2 cellular contexts compared by ENCODE assay signal in the genomic region with DNA sequence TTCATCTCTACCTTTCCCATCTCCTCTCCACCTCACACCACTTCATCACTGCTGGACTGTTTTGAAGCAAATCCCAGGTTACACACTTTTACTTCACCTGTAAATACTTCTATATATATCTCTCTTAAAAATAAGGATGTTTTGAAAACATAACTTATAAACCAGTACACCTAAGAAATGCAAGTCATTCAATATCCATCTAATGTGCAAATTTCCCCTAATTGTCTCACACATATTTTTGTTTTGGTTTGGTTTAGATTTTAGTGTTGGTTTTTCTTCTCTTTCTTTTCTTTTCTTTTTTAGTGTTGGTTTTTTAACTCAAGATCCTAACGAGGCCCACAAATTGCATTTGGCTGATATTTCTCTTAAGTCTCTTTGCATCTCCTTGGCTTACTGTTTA.
A peak's percentile ranks its signal among the peaks of the same experiment; 100 is the strongest.
TF ChIP-seq lines count a peak whose summit lies in the region.

No MANE protein-coding gene starts in this region.

TF ChIP-seq in A549, 52 proteins besides CTCF, POLR2A, EP300 and RAD21:
- TF ChIP-seq FOSL2 (IDR thresholded peaks at IDR 0.05) (no peak), FOSL2 (CRISPR knock-in tag; IDR thresholded peaks at IDR 0.05) (no peak), RNF2 (IDR thresholded peaks at IDR 0.05; ENCODE audit: borderline replicate concordance, low read depth) (no peak), POLR2AphosphoS2 (conservative IDR thresholded peaks at IDR 0.05; ENCODE audit: low read length) (no peak), ZNF302 (CRISPR knock-in tag; IDR thresholded peaks at IDR 0.05) (no peak), PHF8 (IDR thresholded peaks at IDR 0.05; ENCODE audit: borderline replicate concordance, low read depth) (no peak), GATA3 (IDR thresholded peaks at IDR 0.05; ENCODE audit: borderline replicate concordance) (no peak), JUN (IDR thresholded peaks at IDR 0.05) (no peak), NFE2L2 (conservative IDR thresholded peaks at IDR 0.05; ENCODE audit: low read length) (0 out of 2 replicates have a peak, but pooled peaks have one; percentile 34)

TF ChIP-seq in K562, 482 proteins besides CTCF, POLR2A, EP300 and RAD21:
- TF ChIP-seq, protein P1, sequence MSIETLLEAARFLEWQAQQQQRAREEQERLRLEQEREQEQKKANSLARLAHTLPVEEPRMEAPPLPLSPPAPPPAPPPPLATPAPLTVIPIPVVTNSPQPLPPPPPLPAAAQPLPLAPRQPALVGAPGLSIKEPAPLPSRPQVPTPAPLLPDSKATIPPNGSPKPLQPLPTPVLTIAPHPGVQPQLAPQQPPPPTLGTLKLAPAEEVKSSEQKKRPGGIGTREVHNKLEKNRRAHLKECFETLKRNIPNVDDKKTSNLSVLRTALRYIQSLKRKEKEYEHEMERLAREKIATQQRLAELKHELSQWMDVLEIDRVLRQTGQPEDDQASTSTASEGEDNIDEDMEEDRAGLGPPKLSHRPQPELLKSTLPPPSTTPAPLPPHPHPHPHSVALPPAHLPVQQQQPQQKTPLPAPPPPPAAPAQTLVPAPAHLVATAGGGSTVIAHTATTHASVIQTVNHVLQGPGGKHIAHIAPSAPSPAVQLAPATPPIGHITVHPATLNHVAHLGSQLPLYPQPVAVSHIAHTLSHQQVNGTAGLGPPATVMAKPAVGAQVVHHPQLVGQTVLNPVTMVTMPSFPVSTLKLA (conservative IDR thresholded peaks at IDR 0.05) = no peak
- TF ChIP-seq CSDE1 (IDR thresholded peaks at IDR 0.05) (no peak), ERF (CRISPR knock-in tag; IDR thresholded peaks at IDR 0.05) (no peak), ZZZ3 (IDR thresholded peaks at IDR 0.05) (no peak), NFE2L1 (tag; IDR thresholded peaks at IDR 0.05; ENCODE audit: borderline replicate concordance, low read depth) (peak; percentile 7; the same call in 1 of the 2 replicates), ZNF644 (tag; IDR thresholded peaks at IDR 0.05; ENCODE audit: low read depth) (no peak), TRIM24 (IDR thresholded peaks at IDR 0.05) (no peak), EHMT2 (IDR thresholded peaks at IDR 0.05) (no peak), SMARCB1 (IDR thresholded peaks at IDR 0.05; ENCODE audit: insufficient read length, low read depth) (no peak), MAFG (tag; conservative IDR thresholded peaks at IDR 0.05) (peak; percentile 53), ZNF316 (IDR thresholded peaks at IDR 0.05) (0 out of 2 replicates have a peak, but pooled peaks have one; percentile 4), TCF7L2 (IDR thresholded peaks at IDR 0.05; ENCODE audit: low read depth, low read length) (no peak), HSF4 (CRISPR knock-in tag; IDR thresholded peaks at IDR 0.05; ENCODE audit: borderline replicate concordance) (no peak), ZNF12 (CRISPR knock-in tag; IDR thresholded peaks at IDR 0.05) (no peak), FIP1L1 (IDR thresholded peaks at IDR 0.05; ENCODE audit: low read depth, low read length, poor library complexity, severe bottlenecking) (no peak), ZBED1 (IDR thresholded peaks at IDR 0.05) (no peak), TAF15 (IDR thresholded peaks at IDR 0.05; ENCODE audit: low read depth, low read length) (no peak), TOE1 (IDR thresholded peaks at IDR 0.05; ENCODE audit: borderline replicate concordance) (no peak), TOE1 (CRISPR knock-in tag; IDR thresholded peaks at IDR 0.05; ENCODE audit: borderline replicate concordance, low read depth) (no peak), RFX1 (IDR thresholded peaks at IDR 0.05) (no peak), SMARCA5 (IDR thresholded peaks at IDR 0.05) (no peak), ZNF551 (CRISPR knock-in tag; IDR thresholded peaks at IDR 0.05) (no peak)
- TF ChIP-seq, protein P2, sequence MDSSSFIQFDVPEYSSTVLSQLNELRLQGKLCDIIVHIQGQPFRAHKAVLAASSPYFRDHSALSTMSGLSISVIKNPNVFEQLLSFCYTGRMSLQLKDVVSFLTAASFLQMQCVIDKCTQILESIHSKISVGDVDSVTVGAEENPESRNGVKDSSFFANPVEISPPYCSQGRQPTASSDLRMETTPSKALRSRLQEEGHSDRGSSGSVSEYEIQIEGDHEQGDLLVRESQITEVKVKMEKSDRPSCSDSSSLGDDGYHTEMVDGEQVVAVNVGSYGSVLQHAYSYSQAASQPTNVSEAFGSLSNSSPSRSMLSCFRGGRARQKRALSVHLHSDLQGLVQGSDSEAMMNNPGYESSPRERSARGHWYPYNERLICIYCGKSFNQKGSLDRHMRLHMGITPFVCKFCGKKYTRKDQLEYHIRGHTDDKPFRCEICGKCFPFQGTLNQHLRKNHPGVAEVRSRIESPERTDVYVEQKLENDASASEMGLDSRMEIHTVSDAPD (CRISPR knock-in tag; IDR thresholded peaks at IDR 0.05) = no peak
- TF ChIP-seq, protein P3, sequence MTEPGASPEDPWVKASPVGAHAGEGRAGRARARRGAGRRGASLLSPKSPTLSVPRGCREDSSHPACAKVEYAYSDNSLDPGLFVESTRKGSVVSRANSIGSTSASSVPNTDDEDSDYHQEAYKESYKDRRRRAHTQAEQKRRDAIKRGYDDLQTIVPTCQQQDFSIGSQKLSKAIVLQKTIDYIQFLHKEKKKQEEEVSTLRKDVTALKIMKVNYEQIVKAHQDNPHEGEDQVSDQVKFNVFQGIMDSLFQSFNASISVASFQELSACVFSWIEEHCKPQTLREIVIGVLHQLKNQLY (CRISPR knock-in tag; conservative IDR thresholded peaks at IDR 0.05) = no peak
- TF ChIP-seq, protein P4, sequence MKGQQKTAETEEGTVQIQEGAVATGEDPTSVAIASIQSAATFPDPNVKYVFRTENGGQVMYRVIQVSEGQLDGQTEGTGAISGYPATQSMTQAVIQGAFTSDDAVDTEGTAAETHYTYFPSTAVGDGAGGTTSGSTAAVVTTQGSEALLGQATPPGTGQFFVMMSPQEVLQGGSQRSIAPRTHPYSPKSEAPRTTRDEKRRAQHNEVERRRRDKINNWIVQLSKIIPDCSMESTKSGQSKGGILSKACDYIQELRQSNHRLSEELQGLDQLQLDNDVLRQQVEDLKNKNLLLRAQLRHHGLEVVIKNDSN (CRISPR knock-in tag; IDR thresholded peaks at IDR 0.05) = no peak
